ENCODE assay signal across 13 cellular contexts in genomic region chr2:205835982-205836381, GRCh38.
"Had no signal": no experiment of that assay in that cellular context is flagged by ENCODE, and none has a peak within 500 bp of the region (broad histone marks: within the 10 kb centered on the region; RNA-seq: fewer than 3 reads in every experiment).

No MANE protein-coding gene starts in this region.

- H3K9me3 Mint-ChIP-seq: activated naive CD8-positive, alpha-beta T cell treated with anti-CD3 and anti-CD28 coated beads, Interleukin-2, amount 10 ng/mL, durations not matched to agents 7 days and 5 days; activated T-helper 1 cell treated with anti-CD3 and anti-CD28 coated beads, Interleukin-12 subunit alpha, Interleukin-12 subunit beta, Interleukin-2, Interleukin-4 antibody, amounts not matched to agents 30 ng/mL and 10 ng/mL and 1 ng/mL, durations not matched to agents 14 hours and 24 hours and 36 hours; T-helper 2 cell treated with Interferon-gamma antibody and Interleukin-4, amounts not matched to agents 5 μg/mL and 100 μg/mL, for 36 hours had no signal

- H3K4me3 ChIP-seq: heart left ventricle had no signal

- H3K4me1 ChIP-seq: foreskin keratinocyte had no signal

- H3K36me3 Mint-ChIP-seq: activated naive CD8-positive, alpha-beta T cell treated with anti-CD3 and anti-CD28 coated beads, Interleukin-2, amount 10 ng/mL, durations not matched to agents 7 days and 5 days; type B pancreatic cell had no signal

- H3K27me3 Mint-ChIP-seq: type B pancreatic cell had no signal

- H3K36me3 ChIP-seq: heart left ventricle had no signal

- DNase-seq: activated CD4-positive, alpha-beta T cell treated with anti-CD3 and anti-CD28 coated beads, Interleukin-2, amount 50 U/mL, for 1 hour; activated naive CD8-positive, alpha-beta T cell treated with anti-CD3 and anti-CD28 coated beads, Interleukin-2, amount 10 ng/mL, durations not matched to agents 7 days and 5 days; effector CD8-positive, alpha-beta T cell; foreskin keratinocyte; heart left ventricle; naive thymus-derived CD8-positive, alpha-beta T cell; retina; stimulated activated CD4-positive, alpha-beta T cell treated with anti-CD3 and anti-CD28 coated beads, Interleukin-4, amount 100 ng/mL, for 1 hour; stimulated activated naive CD4-positive, alpha-beta T cell had no signal

- H3K27me3 ChIP-seq: heart left ventricle had no signal

- H3K4me3 Mint-ChIP-seq: activated naive CD8-positive, alpha-beta T cell treated with anti-CD3 and anti-CD28 coated beads, Interleukin-2, amount 10 ng/mL, durations not matched to agents 7 days and 5 days; activated T-helper 1 cell treated with anti-CD3 and anti-CD28 coated beads, Interleukin-12 subunit alpha, Interleukin-12 subunit beta, Interleukin-2, Interleukin-4 antibody, amounts not matched to agents 30 ng/mL and 10 ng/mL and 1 ng/mL, durations not matched to agents 14 hours and 24 hours and 36 hours; naive thymus-derived CD8-positive, alpha-beta T cell; T-helper 2 cell treated with Interferon-gamma antibody and Interleukin-4, amounts not matched to agents 5 μg/mL and 100 μg/mL, for 36 hours; type B pancreatic cell had no signal

- ATAC-seq: activated CD4-positive, CD25-positive, alpha-beta regulatory T cell treated with anti-CD3 and anti-CD28 coated beads, Interleukin-2, amount 50 U/mL, for 24 hours; foreskin keratinocyte; naive thymus-derived CD8-positive, alpha-beta T cell had no signal

- H3K27ac ChIP-seq: foreskin keratinocyte had no signal

- H3K4me1 Mint-ChIP-seq: activated naive CD8-positive, alpha-beta T cell treated with anti-CD3 and anti-CD28 coated beads, Interleukin-2, amount 10 ng/mL, durations not matched to agents 7 days and 5 days had no signal

- H3K27ac Mint-ChIP-seq: activated naive CD8-positive, alpha-beta T cell treated with anti-CD3 and anti-CD28 coated beads, Interleukin-2, amount 10 ng/mL, durations not matched to agents 7 days and 5 days; activated T-helper 1 cell treated with anti-CD3 and anti-CD28 coated beads, Interleukin-12 subunit alpha, Interleukin-12 subunit beta, Interleukin-2, Interleukin-4 antibody, amounts not matched to agents 30 ng/mL and 10 ng/mL and 1 ng/mL, durations not matched to agents 14 hours and 24 hours and 36 hours; naive thymus-derived CD8-positive, alpha-beta T cell; T-helper 2 cell treated with Interferon-gamma antibody and Interleukin-4, amounts not matched to agents 5 μg/mL and 100 μg/mL, for 36 hours; type B pancreatic cell had no signal
